Comparison of ENCODE assay signal across 11 cellular contexts in the genomic region with DNA sequence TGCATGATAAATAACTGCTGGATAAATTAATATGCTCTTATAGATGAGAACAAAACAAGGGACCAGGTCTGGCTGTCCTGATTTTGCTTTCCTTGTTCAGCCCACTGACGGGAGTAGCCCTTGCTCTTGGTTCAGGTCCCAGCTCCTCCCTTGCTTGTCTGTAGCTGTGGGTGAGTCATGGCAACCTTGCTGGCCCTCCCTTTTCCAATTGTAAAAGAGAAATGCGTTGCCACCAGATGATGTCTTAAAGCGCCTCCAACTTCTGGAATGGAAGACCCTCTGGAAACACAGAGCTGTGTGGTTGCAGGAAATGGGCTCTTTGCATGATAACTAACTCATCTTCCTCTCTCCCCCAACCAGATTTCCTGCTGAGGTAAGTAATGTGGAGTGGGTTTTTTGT.
DNase-seq lines count a peak whose midpoint lies in the region; ATAC-seq and TF ChIP-seq lines count a peak whose summit lies in the region.
"Had no signal": no experiment of that assay in that cellular context is flagged by ENCODE, and none has a peak within 500 bp of the region (broad histone marks: within the 10 kb centered on the region; RNA-seq: fewer than 3 reads in every experiment).

No MANE protein-coding gene starts in this region.

- H2BK15ac ChIP-seq in mesendoderm (replicated peaks; ENCODE audit: low read depth), result no peak overlapping the region

- no peak for TF ChIP-seq CTCF in brain microvascular endothelial cell (IDR thresholded peaks at IDR 0.05; ENCODE audit: low read depth, low read length, missing control alignments)

- H3K36me3 ChIP-seq in brain microvascular endothelial cell (replicated peaks), result no peaks in the 10 kb centered on the region
- H3K36me3 ChIP-seq in mesendoderm (ENCODE audit: control insufficient read depth, insufficient read depth, low read length), result no peaks in the 10 kb centered on the region
- H3K36me3 ChIP-seq in naive thymus-derived CD4-positive, alpha-beta T cell (ENCODE audit: control insufficient read depth in 2 of 3, insufficient read depth in 3 of 3, low read length in 3 of 3), result no peaks in the 10 kb centered on the region
- no peaks in the 10 kb centered on the region for H3K36me3 ChIP-seq in SJCRH30
- H3K36me3 ChIP-seq: right lobe of liver had no signal

- H3K9ac ChIP-seq in mesendoderm (ENCODE audit: low read length), result no peak overlapping the region

- no peaks in the 10 kb centered on the region for H3K36me3 Mint-ChIP-seq in activated naive CD8-positive, alpha-beta T cell treated with anti-CD3 and anti-CD28 coated beads, Interleukin-2, amount 50 U/mL, for 24 hours (ENCODE audit: low read depth)
- H3K36me3 Mint-ChIP-seq in naive thymus-derived CD4-positive, alpha-beta T cell, result peaks cover 0 to 5% (median 0%) of the 10 kb centered on the region in 5 donors

- CTCF ChIA-PET in naive thymus-derived CD4-positive, alpha-beta T cell (lab: Charles Lee), result no interaction called here

- in situ Hi-C loops in brain microvascular endothelial cell (cut with HindIII; ENCODE audit: low pct_ligation_motif_present, low sequenced_read_pairs), result no loop called here

- H3K27me3 ChIP-seq in brain microvascular endothelial cell (replicated peaks) (no peaks in the 10 kb centered on the region), mesendoderm (ENCODE audit: insufficient read depth, low read length, poor library complexity) (no peaks in the 10 kb centered on the region), SJCRH30 (no peaks in the 10 kb centered on the region)
- no peaks in the 10 kb centered on the region for H3K27me3 ChIP-seq in naive thymus-derived CD4-positive, alpha-beta T cell (ENCODE audit: control insufficient read depth in 2 of 2, insufficient read depth in 2 of 2, low read length in 2 of 2)
- H3K27me3 ChIP-seq: right lobe of liver had no signal

- no peak overlapping the region for H3K4me2 ChIP-seq in mesendoderm (ENCODE audit: low read length)

- no CpG with 5 or more reads among the region's 3 CpGs for WGBS in mesendoderm (ENCODE audit: extremely low coverage, insufficient coverage, low lambda C conversion rate)

- H3K9me3 ChIP-seq in naive thymus-derived CD4-positive, alpha-beta T cell (ENCODE audit: control insufficient read depth in 2 of 3, low read length in 3 of 3), result no peaks in the 10 kb centered on the region
- H3K9me3 ChIP-seq in SJCRH30 (replicated peaks), result peaks cover 3% of the 10 kb centered on the region; the same call in 1 of the 2 replicates
- H3K9me3 ChIP-seq: right lobe of liver had no signal

- no peak overlapping the region for H3K18ac ChIP-seq in mesendoderm (ENCODE audit: low read length)

- no peak overlapping the region for H4K8ac ChIP-seq in mesendoderm (ENCODE audit: low read depth, low read length)

- no peak overlapping the region for H2BK120ac ChIP-seq in mesendoderm (ENCODE audit: low read depth, low read length)

- H3K4me1 ChIP-seq in mesendoderm (ENCODE audit: control insufficient read depth, low read depth, low read length) (no peaks in the 10 kb centered on the region), SJCRH30 (peaks cover 31% of the 10 kb centered on the region)
- no peaks in the 10 kb centered on the region for H3K4me1 ChIP-seq in naive thymus-derived CD4-positive, alpha-beta T cell (ENCODE audit: control insufficient read depth in 2 of 2, insufficient read depth in 2 of 2, low read length in 2 of 2)

- H3K27me3 Mint-ChIP-seq in activated naive CD8-positive, alpha-beta T cell treated with anti-CD3 and anti-CD28 coated beads, Interleukin-2, amount 50 U/mL, for 24 hours, result peaks cover 3% of the 10 kb centered on the region
- peaks cover 0 to 11% (median 6%) of the 10 kb centered on the region in 5 donors for H3K27me3 Mint-ChIP-seq in naive thymus-derived CD4-positive, alpha-beta T cell

- H3K4me3 Mint-ChIP-seq in activated naive CD8-positive, alpha-beta T cell treated with anti-CD3 and anti-CD28 coated beads, Interleukin-2, amount 50 U/mL, for 24 hours, result no peak overlapping the region
- no peak overlapping the region for H3K4me3 Mint-ChIP-seq in naive thymus-derived CD4-positive, alpha-beta T cell

- H3K4me1 Mint-ChIP-seq in activated naive CD8-positive, alpha-beta T cell treated with anti-CD3 and anti-CD28 coated beads, Interleukin-2, amount 50 U/mL, for 24 hours, result no peaks in the 10 kb centered on the region
- H3K4me1 Mint-ChIP-seq in naive thymus-derived CD4-positive, alpha-beta T cell, result no peaks in the 10 kb centered on the region

- H3K27ac ChIP-seq in brain microvascular endothelial cell, result no peak overlapping the region
- no peak overlapping the region for H3K27ac ChIP-seq in mesendoderm (ENCODE audit: low read depth, low read length)
- H3K27ac ChIP-seq in naive thymus-derived CD4-positive, alpha-beta T cell (ENCODE audit: low read depth, low read length), result no peak overlapping the region
- H3K27ac ChIP-seq in SJCRH30, result no peak overlapping the region
- H3K27ac ChIP-seq: right lobe of liver had no signal

- H3K79me1 ChIP-seq in mesendoderm (ENCODE audit: low read length), result no peaks in the 10 kb centered on the region

- no peak overlapping the region for H3K27ac Mint-ChIP-seq in activated naive CD8-positive, alpha-beta T cell treated with anti-CD3 and anti-CD28 coated beads, Interleukin-2, amount 50 U/mL, for 24 hours
- H3K27ac Mint-ChIP-seq in naive thymus-derived CD4-positive, alpha-beta T cell, result no peak overlapping the region

- ATAC-seq in activated naive CD8-positive, alpha-beta T cell treated with anti-CD3 and anti-CD28 coated beads, Interleukin-2, amount 50 U/mL, for 24 hours, result no peak
- no peak for ATAC-seq in naive thymus-derived CD4-positive, alpha-beta T cell

- H4K5ac ChIP-seq in mesendoderm (ENCODE audit: low read length), result no peak overlapping the region

- DNase-seq in Daoy (ENCODE audit: low read depth), result peak; percentile 43
- DNase-seq in NCI-H1417 (lab: John Stamatoyannopoulos, UW), result peak in 2 of 3 experiments; percentile 68 to 92
- peak; percentile 47 for DNase-seq in brain microvascular endothelial cell
- peak; percentile 41 for DNase-seq in mesendoderm
- no peak for DNase-seq in GM19238 (ENCODE audit: insufficient read length, low spot score)
- DNase-seq in activated naive CD8-positive, alpha-beta T cell treated with anti-CD3 and anti-CD28 coated beads, Interleukin-2, amount 50 U/mL, for 24 hours, result no peak
- no peak for DNase-seq in naive thymus-derived CD4-positive, alpha-beta T cell
- no peak for DNase-seq in SJCRH30
- DNase-seq: kidney glomerular epithelial cell, NCI-H2029 treated with DMSO at 0.1 percent for 48 hours had no signal

- no peak overlapping the region for H2BK5ac ChIP-seq in mesendoderm (ENCODE audit: low read length)

- peak overlapping the region; percentile 31 for H3K56ac ChIP-seq in mesendoderm (ENCODE audit: low read length)

- peaks cover 8% of the 10 kb centered on the region for H3K9me3 Mint-ChIP-seq in activated naive CD8-positive, alpha-beta T cell treated with anti-CD3 and anti-CD28 coated beads, Interleukin-2, amount 50 U/mL, for 24 hours
- peaks cover 0 to 10% (median 7%) of the 10 kb centered on the region in 11 donors for H3K9me3 Mint-ChIP-seq in naive thymus-derived CD4-positive, alpha-beta T cell

- H3K79me2 ChIP-seq in mesendoderm (ENCODE audit: control insufficient read depth, insufficient read depth, low read length), result no peaks in the 10 kb centered on the region

- H2AK5ac ChIP-seq in mesendoderm (ENCODE audit: low read length), result no peak overlapping the region

- H3K23ac ChIP-seq in mesendoderm (ENCODE audit: low read length), result no peak overlapping the region

- no peak overlapping the region for H3K4ac ChIP-seq in mesendoderm (ENCODE audit: low read depth, low read length)

- intact Hi-C loops in naive thymus-derived CD4-positive, alpha-beta T cell (cut with micrococcal nuclease), result no loop called here

- H3K4me3 ChIP-seq in brain microvascular endothelial cell (ENCODE audit: low read depth, low read length) (no peak overlapping the region), mesendoderm (ENCODE audit: low read length) (no peak overlapping the region), SJCRH30 (no peak overlapping the region)
- H3K4me3 ChIP-seq in naive thymus-derived CD4-positive, alpha-beta T cell (ENCODE audit: low read length), result no peak overlapping the region
- H3K4me3 ChIP-seq: right lobe of liver had no signal

- POLR2A ChIA-PET in naive thymus-derived CD4-positive, alpha-beta T cell (lab: Charles Lee), result no interaction called here

Comparison
In these comparisons a context has a peak if more than half of its experiments do, and no peak if none do; other contexts are left out.
1. DNase-seq: peak in Daoy (single experiment), NCI-H1417 (2 of 3), brain microvascular endothelial cell (single experiment) and mesendoderm (single experiment); none in GM19238 (single experiment), activated naive CD8-positive, alpha-beta T cell treated with anti-CD3 and anti-CD28 coated beads, Interleukin-2, amount 50 U/mL, for 24 hours (single experiment), naive thymus-derived CD4-positive, alpha-beta T cell (0 of 9) and SJCRH30 (0 of 2).